18 cellular contexts compared by ENCODE assay signal in genomic region chr15:56168394-56168793, GRCh38.
DNase-seq lines count a peak whose midpoint lies in the region; ATAC-seq, FAIRE-seq and TF ChIP-seq lines count a peak whose summit lies in the region.
"Had no signal": no experiment of that assay in that cellular context is flagged by ENCODE, and none has a peak within 500 bp of the region (broad histone marks: within the 10 kb centered on the region; RNA-seq: fewer than 3 reads in every experiment).

No MANE protein-coding gene starts in this region.

- H3K4me2 ChIP-seq in GM12878 (ENCODE audit: control insufficient read depth, insufficient read depth): no peak overlapping the region
- H3K4me2 ChIP-seq: BLaER1 had no signal

- POLR2A ChIA-PET in GM12878 (lab: Charles Lee): no interaction called here

- no peak overlapping the region for H2AFZ ChIP-seq in GM12878 (ENCODE audit: control insufficient read depth, low read depth, low read length)
- H2AFZ ChIP-seq: parathyroid adenoma had no signal

- 97% methylated on average over 2 of the region's 2 CpGs for WGBS in GM12878 (ENCODE audit: insufficient coverage, insufficient replicate concordance, low lambda C conversion rate, missing lambda C conversion rate)

- intact Hi-C loops in GM12878 (cut with micrococcal nuclease; ENCODE audit: unreplicated experiment): no loop called here

- no peak for FAIRE-seq in GM12878 (lab: Jason Lieb, UNC)
- FAIRE-seq: small intestine had no signal

- no peaks in the 10 kb centered on the region for H3K27me3 ChIP-seq in GM12878 (replicated peaks in 1 of 2; ENCODE audit: control insufficient read depth in 2 of 2, insufficient read depth in 2 of 2, low read length in 1 of 2)
- H3K27me3 ChIP-seq in WERI-Rb-1 (ENCODE audit: insufficient read depth, low read depth, severe bottlenecking): no peaks in the 10 kb centered on the region
- H3K27me3 ChIP-seq: BLaER1, dorsolateral prefrontal cortex, transverse colon had no signal

- SMC1A ChIA-PET in GM12878 (lab: Charles Lee; ENCODE audit: uncharacterized antibody, unreplicated experiment): interaction anchor here (1.4 to 1.8 kb wide), 2 partner anchors 10 to 11 kb away, joined by 4 to 7 read pairs; no protein-coding TSS in a partner anchor

- no peak for TF ChIP-seq EP300 in GM12878 (IDR thresholded peaks at IDR 0.05; ENCODE audit: borderline replicate concordance in 1 of 2, control insufficient read depth in 1 of 2, low read depth in 2 of 2, low read length in 2 of 2)

- BruUV-seq in GM12878 (replicated peaks; lab: Mats Ljungman, UMichigan): no TSS peak

- no peak for TF ChIP-seq POLR2A in GM12878 (IDR thresholded peaks at IDR 0.05; ENCODE audit: low read depth, low read length)

- H3K79me2 ChIP-seq in GM12878 (ENCODE audit: control insufficient read depth, insufficient read depth, low read length): no peaks in the 10 kb centered on the region; the same call in none of the 2 replicates

- RAD21 ChIA-PET in GM12878 (lab: Charles Lee; ENCODE audit: unreplicated experiment): no interaction called here

- no peak overlapping the region for H3K27ac ChIP-seq in GM12878 (ENCODE audit: control insufficient read depth, insufficient read depth)
- no peak overlapping the region for H3K27ac ChIP-seq in WERI-Rb-1
- H3K27ac ChIP-seq: BLaER1, dorsolateral prefrontal cortex, HL-60, parathyroid adenoma, transverse colon had no signal

- peak; percentile 56 for ATAC-seq in HG03565 (IDR thresholded peaks at IDR 0.05; ENCODE audit: unreplicated experiment)
- peak; percentile 53 for ATAC-seq in GM12878
- no peak for ATAC-seq in SK-N-SH treated with all-trans-retinoic acid at 6 μM for 48 hours
- ATAC-seq: T-helper 17 cell had no signal

- no peak for TF ChIP-seq CTCF in GM12878 (IDR thresholded peaks at IDR 0.05 in 2 of 3, conservative IDR thresholded peaks at IDR 0.05 in 1 of 3; ENCODE audit: control insufficient read depth in 2 of 3, extremely low read depth in 1 of 3, insufficient read depth in 1 of 3, low read depth in 3 of 3, low read length in 3 of 3)
- no peak for TF ChIP-seq CTCF in WERI-Rb-1 (IDR thresholded peaks at IDR 0.05; ENCODE audit: low read depth, low read length)

- no peaks in the 10 kb centered on the region; the same call in 2 of the 3 replicates for H3K9me3 ChIP-seq in GM12878 (replicated peaks; ENCODE audit: control insufficient read depth, insufficient read depth, low read length)
- H3K9me3 ChIP-seq in WERI-Rb-1 (ENCODE audit: severe bottlenecking): no peaks in the 10 kb centered on the region
- H3K9me3 ChIP-seq: BLaER1, transverse colon had no signal

- in situ Hi-C loops in GM12878 (cut with MboI): no loop called here

- H3K9ac ChIP-seq in GM12878 (ENCODE audit: control insufficient read depth, insufficient read depth, low read length): no peak overlapping the region
- H3K9ac ChIP-seq: BLaER1, parathyroid adenoma had no signal

- CTCF ChIA-PET in GM12878 (lab: Yijun Ruan, JAX): interaction anchor here (1.9 kb wide), 1 partner anchor 10 kb away, joined by 4 read pairs; no protein-coding TSS in a partner anchor

- DNase-seq in GM03348 (ENCODE audit: low spot score): peak; percentile 5
- no peak for DNase-seq in GM12878 (ENCODE audit: low read depth, low spot score)
- DNase-seq in myocyte (ENCODE audit: low read depth): peak; percentile 4
- DNase-seq in DMS79 treated with DMSO at 0.1 percent for 48 hours (lab: John Stamatoyannopoulos, UW): no peak
- no peak for DNase-seq in WERI-Rb-1
- no peak for DNase-seq in DMS53 treated with DMSO at 0.1 percent for 48 hours (lab: John Stamatoyannopoulos, UW; ENCODE audit: unreplicated experiment)
- DNase-seq: dorsolateral prefrontal cortex; NCI-H1436; NK-92 treated with Interleukin-12 subunit alpha and Interleukin-12 subunit beta, amount 100 ng/mL, for 24 hours; SHP77; small intestine; T-helper 17 cell; transverse colon had no signal

- H3K36me3 ChIP-seq in GM12878 (ENCODE audit: control insufficient read depth in 2 of 2, insufficient read depth in 2 of 2, low read length in 1 of 2): peaks cover 0 to 33% of the 10 kb centered on the region in 2 experiments
- 0 out of 2 replicates have a peak, but pooled peaks cover under 1% of the 10 kb centered on the region for H3K36me3 ChIP-seq in WERI-Rb-1

- peaks cover 4% of the 10 kb centered on the region; the same call in 1 of the 2 replicates for H3K4me1 ChIP-seq in GM12878 (ENCODE audit: control insufficient read depth, insufficient read depth, low read length)
- H3K4me1 ChIP-seq: parathyroid adenoma, transverse colon had no signal

- no peaks in the 10 kb centered on the region for H4K20me1 ChIP-seq in GM12878 (ENCODE audit: control insufficient read depth, insufficient read depth)

- H3K4me3 ChIP-seq in GM12878 (no peak overlapping the region), WERI-Rb-1 (ENCODE audit: low read depth, low read length) (no peak overlapping the region)
- H3K4me3 ChIP-seq: BLaER1, dorsolateral prefrontal cortex, transverse colon had no signal

- no peak for TF ChIP-seq RAD21 in GM12878 (IDR thresholded peaks at IDR 0.05; ENCODE audit: insufficient read depth, low read depth, low read length)

TF ChIP-seq in GM12878, 131 proteins besides CTCF, POLR2A, EP300 and RAD21:
- TF ChIP-seq RFX5 (IDR thresholded peaks at IDR 0.05; ENCODE audit: low read depth, low read length) (peak; percentile 68), STAT1 (conservative IDR thresholded peaks at IDR 0.05) (no peak)

TF ChIP-seq in SK-N-SH treated with all-trans-retinoic acid at 6 μM for 48 hours, 23 proteins besides CTCF, POLR2A, EP300 and RAD21:
- TF ChIP-seq TCF4 (CRISPR knock-in tag; IDR thresholded peaks at IDR 0.05; ENCODE audit: borderline replicate concordance) (no peak), BACH2 (CRISPR knock-in tag; IDR thresholded peaks at IDR 0.05; ENCODE audit: borderline replicate concordance) (no peak)

Comparison
In these comparisons a context has a peak if more than half of its experiments do, and no peak if none do; other contexts are left out.
1. DNase-seq: peak in GM03348 (single experiment) and myocyte (single experiment); none in GM12878 (single experiment), DMS79 treated with DMSO at 0.1 percent for 48 hours (single experiment), WERI-Rb-1 (single experiment) and DMS53 treated with DMSO at 0.1 percent for 48 hours (single experiment).